24 cellular contexts compared by ENCODE assay signal in genomic region chr12:7221486-7221885, GRCh38.
"Had no signal": no experiment of that assay in that cellular context is flagged by ENCODE, and none has a peak within 500 bp of the region (broad histone marks: within the 10 kb centered on the region; RNA-seq: fewer than 3 reads in every experiment).

No MANE protein-coding gene starts in this region.

- H3K27ac Mint-ChIP-seq: dendritic cell treated with granulocyte-macrophage colony-stimulating factor and Interleukin-4, amounts not matched to agents 40 ng/mL and 50 ng/mL, for 4 days; endodermal cell; natural killer cell; stimulated activated memory B cell treated with anti-CD40 and anti-IgM and Interleukin-4, amounts not matched to agents 10 μg/mL and 1 μg/mL and 100 μg/mL, for 72 hours had no signal

- ATAC-seq: left lobe of liver; natural killer cell; psoas muscle; right cardiac atrium; stimulated activated memory B cell treated with anti-CD40 and anti-IgM and Interleukin-4, amounts not matched to agents 10 μg/mL and 1 μg/mL and 100 μg/mL, for 72 hours; stimulated activated naive CD8-positive, alpha-beta T cell treated with anti-CD3 and anti-CD28 coated beads, Interleukin-15, Interleukin-2, amounts not matched to agents 100 U/mL and 50 U/mL, for 24 hours had no signal

- H3K27ac ChIP-seq: colonic mucosa, esophagus squamous epithelium, ovary, psoas muscle, sigmoid colon, skin epidermis, spleen, testis, tibial artery, upper lobe of left lung had no signal

- H3K4me1 Mint-ChIP-seq: natural killer cell; stimulated activated memory B cell treated with anti-CD40 and anti-IgM and Interleukin-4, amounts not matched to agents 10 μg/mL and 1 μg/mL and 100 μg/mL, for 72 hours had no signal

- H3K9me3 ChIP-seq: colonic mucosa, esophagus squamous epithelium, ovary, psoas muscle, sigmoid colon, spleen, testis, tibial artery, upper lobe of left lung had no signal

- H3K4me3 Mint-ChIP-seq: dendritic cell treated with granulocyte-macrophage colony-stimulating factor and Interleukin-4, amounts not matched to agents 40 ng/mL and 50 ng/mL, for 4 days; endodermal cell; natural killer cell; stimulated activated memory B cell treated with anti-CD40 and anti-IgM and Interleukin-4, amounts not matched to agents 10 μg/mL and 1 μg/mL and 100 μg/mL, for 72 hours had no signal

- H3K27me3 ChIP-seq: colonic mucosa, esophagus squamous epithelium, ovary, sigmoid colon, spleen, testis, tibial artery, upper lobe of left lung had no signal

- H3K9me3 Mint-ChIP-seq: dendritic cell treated with granulocyte-macrophage colony-stimulating factor and Interleukin-4, amounts not matched to agents 40 ng/mL and 50 ng/mL, for 4 days; natural killer cell; stimulated activated memory B cell treated with anti-CD40 and anti-IgM and Interleukin-4, amounts not matched to agents 10 μg/mL and 1 μg/mL and 100 μg/mL, for 72 hours had no signal

- H3K36me3 ChIP-seq: colonic mucosa, esophagus squamous epithelium, ovary, sigmoid colon, spleen, tibial artery, upper lobe of left lung had no signal

- H3K36me3 Mint-ChIP-seq: natural killer cell; stimulated activated memory B cell treated with anti-CD40 and anti-IgM and Interleukin-4, amounts not matched to agents 10 μg/mL and 1 μg/mL and 100 μg/mL, for 72 hours had no signal

- H3K4me3 ChIP-seq: colonic mucosa, esophagus squamous epithelium, ovary, psoas muscle, sigmoid colon, skin epidermis, spleen, testis, tibial artery, upper lobe of left lung had no signal

- DNase-seq: colonic mucosa; effector CD8-positive, alpha-beta T cell; endodermal cell; erythroblast; esophagus squamous epithelium; head of caudate nucleus; natural killer cell; occipital lobe; ovary; posterior cingulate gyrus; psoas muscle; right cardiac atrium; sigmoid colon; spleen; stimulated activated CD4-positive, alpha-beta T cell treated with anti-CD3 and anti-CD28 coated beads, Interleukin-4, amount 100 ng/mL, for 4 hours; stimulated activated naive CD8-positive, alpha-beta T cell treated with anti-CD3 and anti-CD28 coated beads, Interleukin-15, Interleukin-2, amounts not matched to agents 100 U/mL and 50 U/mL, for 24 hours; substantia nigra; testis; tibial artery; upper lobe of left lung had no signal

- H3K27me3 Mint-ChIP-seq: dendritic cell treated with granulocyte-macrophage colony-stimulating factor and Interleukin-4, amounts not matched to agents 40 ng/mL and 50 ng/mL, for 4 days; stimulated activated memory B cell treated with anti-CD40 and anti-IgM and Interleukin-4, amounts not matched to agents 10 μg/mL and 1 μg/mL and 100 μg/mL, for 72 hours had no signal

- H3K4me1 ChIP-seq: colonic mucosa, esophagus squamous epithelium, psoas muscle, sigmoid colon, spleen, testis, tibial artery, upper lobe of left lung had no signal
